Comparison of ENCODE assay signal across 11 cellular contexts in the genomic region with DNA sequence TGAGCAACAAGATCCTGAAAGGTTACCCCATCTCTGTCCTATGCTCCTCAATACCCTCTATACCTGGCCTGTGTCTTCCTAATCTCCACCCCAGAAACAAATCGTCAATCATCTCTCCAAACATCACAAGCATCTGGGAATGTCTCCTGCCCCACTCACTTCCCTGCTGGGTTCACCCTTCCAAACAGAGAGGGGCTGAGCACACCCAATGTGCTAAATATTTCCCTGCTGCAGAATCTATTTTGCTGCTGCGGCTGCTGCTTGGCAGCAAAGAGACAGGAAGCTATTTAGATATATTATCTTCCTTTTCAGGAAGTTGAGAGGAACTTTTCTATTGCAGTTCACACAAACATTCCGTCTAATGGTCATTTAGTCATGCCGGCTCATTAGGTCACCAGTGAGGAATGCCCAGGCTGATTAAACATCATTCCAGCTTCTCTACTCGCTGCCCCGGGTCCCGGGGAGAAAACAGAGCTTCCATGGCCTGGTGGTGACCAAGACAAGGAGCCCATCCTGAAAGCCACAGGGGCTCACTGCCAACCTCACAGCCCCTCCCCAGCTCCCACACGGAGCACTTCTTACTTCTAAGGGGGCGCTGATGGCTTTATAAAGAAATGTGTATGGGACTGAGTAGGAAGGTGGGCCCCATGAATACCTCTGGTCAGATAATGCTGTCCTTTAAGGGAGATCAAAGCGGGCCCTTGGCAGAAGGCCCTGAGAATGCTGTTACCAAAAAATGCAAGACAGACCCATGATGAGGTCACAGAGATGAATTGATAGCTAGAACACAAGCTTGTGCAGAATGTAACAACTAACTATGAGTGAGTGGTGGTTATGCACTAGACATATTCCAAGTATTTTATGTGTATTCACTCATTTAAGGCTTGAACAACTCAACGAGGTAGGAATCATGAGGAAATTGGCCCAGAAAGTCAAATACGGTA.
A peak's percentile ranks its signal among the peaks of the same experiment; 100 is the strongest.
DNase-seq lines count a peak whose midpoint lies in the region; TF ChIP-seq lines count a peak whose summit lies in the region.
"Had no signal": no experiment of that assay in that cellular context is flagged by ENCODE, and none has a peak within 500 bp of the region (broad histone marks: within the 10 kb centered on the region; RNA-seq: fewer than 3 reads in every experiment).

No MANE protein-coding gene starts in this region.

- no peaks in the 10 kb centered on the region for H3K9me3 ChIP-seq in adipocyte (ENCODE audit: control insufficient read depth, low read length)
- no peaks in the 10 kb centered on the region for H3K9me3 ChIP-seq in left ventricle myocardium inferior (replicated peaks)
- H3K9me3 ChIP-seq in smooth muscle cell (replicated peaks; ENCODE audit: low read depth) = no peaks in the 10 kb centered on the region
- H3K9me3 ChIP-seq in esophagus squamous epithelium = no peaks in the 10 kb centered on the region
- H3K9me3 ChIP-seq: testis had no signal

- H3K79me2 ChIP-seq in smooth muscle cell (ENCODE audit: low read depth) = no peaks in the 10 kb centered on the region

- no peaks in the 10 kb centered on the region for H3K9me3 Mint-ChIP-seq in HFFc6
- no peaks in the 10 kb centered on the region for H3K9me3 Mint-ChIP-seq in activated CD4-positive, alpha-beta T cell treated with anti-CD3 and anti-CD28 coated beads, Interleukin-2, amount 10 ng/mL, durations not matched to agents 7 days and 5 days
- H3K9me3 Mint-ChIP-seq in activated CD4-positive, alpha-beta memory T cell treated with anti-CD3 and anti-CD28 coated beads, Interleukin-2, amount 10 ng/mL, durations not matched to agents 7 days and 5 days = peaks cover 2% of the 10 kb centered on the region
- H3K9me3 Mint-ChIP-seq: activated naive CD8-positive, alpha-beta T cell treated with anti-CD3 and anti-CD28 coated beads, Interleukin-2, amount 10 ng/mL, durations not matched to agents 7 days and 5 days had no signal

- H3K27ac ChIP-seq in left ventricle myocardium inferior (replicated peaks) (peak overlapping the region; percentile 54), smooth muscle cell (ENCODE audit: low read depth) (peak overlapping the region; percentile 96), esophagus squamous epithelium (no peak overlapping the region)
- H3K27ac ChIP-seq: testis had no signal

- TF ChIP-seq CTCF in HFFc6 (IDR thresholded peaks at IDR 0.05) (no peak), left ventricle myocardium inferior (IDR thresholded peaks at IDR 0.05; ENCODE audit: borderline replicate concordance) (no peak), smooth muscle cell (IDR thresholded peaks at IDR 0.05; ENCODE audit: borderline replicate concordance, insufficient read depth, poor library complexity, severe bottlenecking) (no peak), esophagus squamous epithelium (IDR thresholded peaks at IDR 0.05) (no peak)

- H3K27me3 ChIP-seq in adipocyte (replicated peaks; ENCODE audit: control insufficient read depth, insufficient read depth, low read length) = peaks cover 2% of the 10 kb centered on the region
- peaks cover 94% of the 10 kb centered on the region for H3K27me3 ChIP-seq in left ventricle myocardium inferior (ENCODE audit: low read depth)
- no peaks in the 10 kb centered on the region for H3K27me3 ChIP-seq in smooth muscle cell (ENCODE audit: low read depth)
- peaks cover 0 to 45% (median 0%) of the 10 kb centered on the region in 4 donors for H3K27me3 ChIP-seq in esophagus squamous epithelium
- H3K27me3 ChIP-seq: testis had no signal

- CTCF ChIA-PET in activated CD4-positive, alpha-beta T cell treated with anti-CD3 and anti-CD28 coated beads, Interleukin-2, amount 10 ng/mL, durations not matched to agents 7 days and 5 days (lab: Charles Lee) = no interaction called here
- CTCF ChIA-PET in activated CD4-positive, alpha-beta memory T cell treated with anti-CD3 and anti-CD28 coated beads, Interleukin-2, amount 10 ng/mL, durations not matched to agents 7 days and 5 days (lab: Charles Lee) = no interaction called here

- no peaks in the 10 kb centered on the region for H3K36me3 ChIP-seq in adipocyte (ENCODE audit: control insufficient read depth, insufficient read depth, low read length, severe bottlenecking)
- H3K36me3 ChIP-seq in left ventricle myocardium inferior = no peaks in the 10 kb centered on the region
- H3K36me3 ChIP-seq in smooth muscle cell (ENCODE audit: low read depth) = no peaks in the 10 kb centered on the region
- H3K36me3 ChIP-seq in esophagus squamous epithelium = no peaks in the 10 kb centered on the region

- peaks cover 55% of the 10 kb centered on the region for H3K4me1 Mint-ChIP-seq in HFFc6 (ENCODE audit: low read depth)
- no peaks in the 10 kb centered on the region for H3K4me1 Mint-ChIP-seq in activated CD4-positive, alpha-beta T cell treated with anti-CD3 and anti-CD28 coated beads, Interleukin-2, amount 10 ng/mL, durations not matched to agents 7 days and 5 days
- H3K4me1 Mint-ChIP-seq in activated CD4-positive, alpha-beta memory T cell treated with anti-CD3 and anti-CD28 coated beads, Interleukin-2, amount 10 ng/mL, durations not matched to agents 7 days and 5 days = no peaks in the 10 kb centered on the region
- H3K4me1 Mint-ChIP-seq: activated naive CD8-positive, alpha-beta T cell treated with anti-CD3 and anti-CD28 coated beads, Interleukin-2, amount 10 ng/mL, durations not matched to agents 7 days and 5 days; naive thymus-derived CD4-positive, alpha-beta T cell had no signal

- DNase-seq in HFFc6 (peak; percentile 96), adipocyte (ENCODE audit: low read depth) (peak; percentile 85), left ventricle myocardium inferior (peak; percentile 19), smooth muscle cell (lab: John Stamatoyannopoulos, UW; ENCODE audit: unreplicated experiment) (peak; percentile 6), esophagus squamous epithelium (lab: John Stamatoyannopoulos, UW) (no peak)
- DNase-seq in activated T-cell treated with anti-CD3 and anti-CD28 coated beads, Interleukin-2, amount 50 U/mL, for 1 hour = no peak
- no peak for DNase-seq in activated CD4-positive, alpha-beta T cell treated with anti-CD3 and anti-CD28 coated beads, Interleukin-2, amount 10 ng/mL, durations not matched to agents 7 days and 5 days
- no peak for DNase-seq in activated CD4-positive, alpha-beta memory T cell treated with anti-CD3 and anti-CD28 coated beads, Interleukin-2, amount 10 ng/mL, durations not matched to agents 7 days and 5 days
- DNase-seq: activated naive CD8-positive, alpha-beta T cell treated with anti-CD3 and anti-CD28 coated beads, Interleukin-2, amount 10 ng/mL, durations not matched to agents 7 days and 5 days; naive thymus-derived CD4-positive, alpha-beta T cell; testis had no signal

- H3K9ac ChIP-seq in adipocyte (ENCODE audit: low read length) = peak overlapping the region; percentile 13
- peak overlapping the region; percentile 78 for H3K9ac ChIP-seq in smooth muscle cell (ENCODE audit: low read depth)

- WGBS in smooth muscle cell (ENCODE audit: low lambda C conversion rate) = 16% methylated on average over 12 of the region's 12 CpGs
- 59 to 69% methylated on average over 9 to 12 of the region's 12 CpGs for WGBS in esophagus squamous epithelium, 2 donors

- peak overlapping the region; percentile 28 for H2AFZ ChIP-seq in smooth muscle cell (ENCODE audit: low read depth)

- H3K27ac Mint-ChIP-seq in HFFc6 = peak overlapping the region; percentile 92
- no peak overlapping the region for H3K27ac Mint-ChIP-seq in activated CD4-positive, alpha-beta T cell treated with anti-CD3 and anti-CD28 coated beads, Interleukin-2, amount 10 ng/mL, durations not matched to agents 7 days and 5 days
- H3K27ac Mint-ChIP-seq in activated CD4-positive, alpha-beta memory T cell treated with anti-CD3 and anti-CD28 coated beads, Interleukin-2, amount 10 ng/mL, durations not matched to agents 7 days and 5 days = no peak overlapping the region
- H3K27ac Mint-ChIP-seq: activated naive CD8-positive, alpha-beta T cell treated with anti-CD3 and anti-CD28 coated beads, Interleukin-2, amount 10 ng/mL, durations not matched to agents 7 days and 5 days; naive thymus-derived CD4-positive, alpha-beta T cell had no signal

- H3K4me3 Mint-ChIP-seq in HFFc6 = peak overlapping the region; percentile 70
- H3K4me3 Mint-ChIP-seq in activated CD4-positive, alpha-beta T cell treated with anti-CD3 and anti-CD28 coated beads, Interleukin-2, amount 10 ng/mL, durations not matched to agents 7 days and 5 days = no peak overlapping the region
- no peak overlapping the region for H3K4me3 Mint-ChIP-seq in activated CD4-positive, alpha-beta memory T cell treated with anti-CD3 and anti-CD28 coated beads, Interleukin-2, amount 10 ng/mL, durations not matched to agents 7 days and 5 days
- H3K4me3 Mint-ChIP-seq: activated naive CD8-positive, alpha-beta T cell treated with anti-CD3 and anti-CD28 coated beads, Interleukin-2, amount 10 ng/mL, durations not matched to agents 7 days and 5 days; naive thymus-derived CD4-positive, alpha-beta T cell had no signal

- TF ChIP-seq POLR2A in esophagus squamous epithelium (IDR thresholded peaks at IDR 0.05) = no peak

- H3K4me2 ChIP-seq in smooth muscle cell = peak overlapping the region; percentile 66

- POLR2A ChIA-PET in activated CD4-positive, alpha-beta T cell treated with anti-CD3 and anti-CD28 coated beads, Interleukin-2, amount 10 ng/mL, durations not matched to agents 7 days and 5 days (lab: Charles Lee) = no interaction called here
- POLR2A ChIA-PET in activated CD4-positive, alpha-beta memory T cell treated with anti-CD3 and anti-CD28 coated beads, Interleukin-2, amount 10 ng/mL, durations not matched to agents 7 days and 5 days (lab: Charles Lee) = no interaction called here

- no peaks in the 10 kb centered on the region for H4K20me1 ChIP-seq in smooth muscle cell (ENCODE audit: low read depth)

- H3F3A ChIP-seq in smooth muscle cell (ENCODE audit: low read depth) = no peaks in the 10 kb centered on the region

- no peak overlapping the region for H3K4me3 ChIP-seq in adipocyte (ENCODE audit: low read length)
- no peak overlapping the region for H3K4me3 ChIP-seq in left ventricle myocardium inferior
- no peak overlapping the region for H3K4me3 ChIP-seq in smooth muscle cell
- no peak overlapping the region for H3K4me3 ChIP-seq in esophagus squamous epithelium
- H3K4me3 ChIP-seq: testis had no signal

- intact Hi-C loops in left ventricle myocardium inferior (cut with micrococcal nuclease) = no loop called here
- intact Hi-C loops in esophagus squamous epithelium (cut with DNase I) = no loop called here

- H3K27me3 Mint-ChIP-seq in HFFc6 (ENCODE audit: insufficient read depth) = no peaks in the 10 kb centered on the region
- no peaks in the 10 kb centered on the region for H3K27me3 Mint-ChIP-seq in activated CD4-positive, alpha-beta T cell treated with anti-CD3 and anti-CD28 coated beads, Interleukin-2, amount 10 ng/mL, durations not matched to agents 7 days and 5 days
- H3K27me3 Mint-ChIP-seq in activated CD4-positive, alpha-beta memory T cell treated with anti-CD3 and anti-CD28 coated beads, Interleukin-2, amount 10 ng/mL, durations not matched to agents 7 days and 5 days = peaks cover 2% of the 10 kb centered on the region
- H3K27me3 Mint-ChIP-seq: activated naive CD8-positive, alpha-beta T cell treated with anti-CD3 and anti-CD28 coated beads, Interleukin-2, amount 10 ng/mL, durations not matched to agents 7 days and 5 days had no signal

- H3K4me1 ChIP-seq in adipocyte (ENCODE audit: control insufficient read depth, insufficient read depth, low read length) (peaks cover 35% of the 10 kb centered on the region), left ventricle myocardium inferior (peaks cover 16% of the 10 kb centered on the region), smooth muscle cell (ENCODE audit: low read depth) (peaks cover 13% of the 10 kb centered on the region), esophagus squamous epithelium (peaks cover 0 to 21% (median 0%) of the 10 kb centered on the region in 3 donors)
- H3K4me1 ChIP-seq: testis had no signal

- no peaks in the 10 kb centered on the region for H3K36me3 Mint-ChIP-seq in HFFc6 (ENCODE audit: low read depth)
- H3K36me3 Mint-ChIP-seq in activated CD4-positive, alpha-beta T cell treated with anti-CD3 and anti-CD28 coated beads, Interleukin-2, amount 10 ng/mL, durations not matched to agents 7 days and 5 days (ENCODE audit: low read depth) = no peaks in the 10 kb centered on the region
- H3K36me3 Mint-ChIP-seq in activated CD4-positive, alpha-beta memory T cell treated with anti-CD3 and anti-CD28 coated beads, Interleukin-2, amount 10 ng/mL, durations not matched to agents 7 days and 5 days (ENCODE audit: low read depth) = no peaks in the 10 kb centered on the region
- H3K36me3 Mint-ChIP-seq: activated naive CD8-positive, alpha-beta T cell treated with anti-CD3 and anti-CD28 coated beads, Interleukin-2, amount 10 ng/mL, durations not matched to agents 7 days and 5 days; naive thymus-derived CD4-positive, alpha-beta T cell had no signal

Comparison
In these comparisons a context has a peak if more than half of its experiments do, and no peak if none do; other contexts are left out.
1. DNase-seq: peak in HFFc6 (single experiment), adipocyte (single experiment), left ventricle myocardium inferior (single experiment) and smooth muscle cell (single experiment); none in esophagus squamous epithelium (single experiment), activated T-cell treated with anti-CD3 and anti-CD28 coated beads, Interleukin-2, amount 50 U/mL, for 1 hour (single experiment), activated CD4-positive, alpha-beta T cell treated with anti-CD3 and anti-CD28 coated beads, Interleukin-2, amount 10 ng/mL, durations not matched to agents 7 days and 5 days (single experiment) and activated CD4-positive, alpha-beta memory T cell treated with anti-CD3 and anti-CD28 coated beads, Interleukin-2, amount 10 ng/mL, durations not matched to agents 7 days and 5 days (single experiment).
2. H3K27ac ChIP-seq: peak in left ventricle myocardium inferior (single experiment) and smooth muscle cell (single experiment); none in esophagus squamous epithelium (0 of 4).